Comparison of ENCODE assay signal across 1 cellular context in the genomic region with DNA sequence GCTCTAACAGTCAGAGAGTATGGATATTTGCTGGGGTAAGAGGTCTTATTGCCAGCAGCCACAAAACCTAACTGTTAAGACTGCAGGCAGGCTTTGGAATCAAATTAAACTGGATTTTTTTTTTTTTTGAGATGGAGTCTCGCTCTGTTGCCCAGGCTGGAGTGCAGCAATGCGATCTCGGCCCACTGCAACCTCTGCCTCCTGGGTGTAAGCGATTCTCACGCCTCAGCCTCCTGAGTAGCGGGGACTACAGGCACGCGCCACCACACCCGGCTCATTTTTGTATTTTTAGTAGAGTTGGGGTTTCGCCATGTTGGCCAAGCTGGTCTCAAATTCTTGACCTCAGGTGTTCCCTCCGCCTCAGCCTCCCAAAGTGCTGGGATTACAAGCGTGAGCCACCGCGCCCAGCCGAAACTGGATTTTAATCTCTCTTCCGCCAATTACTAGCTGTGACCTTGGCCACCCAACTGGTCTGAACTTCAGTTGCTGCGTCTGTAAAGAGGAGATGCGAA.
TF ChIP-seq lines count a peak whose summit lies in the region.

No MANE protein-coding gene starts in this region.

TF ChIP-seq in IMR-90, 13 proteins besides CTCF, POLR2A, EP300 and RAD21 (continued from another document):
- TF ChIP-seq, protein P1, sequence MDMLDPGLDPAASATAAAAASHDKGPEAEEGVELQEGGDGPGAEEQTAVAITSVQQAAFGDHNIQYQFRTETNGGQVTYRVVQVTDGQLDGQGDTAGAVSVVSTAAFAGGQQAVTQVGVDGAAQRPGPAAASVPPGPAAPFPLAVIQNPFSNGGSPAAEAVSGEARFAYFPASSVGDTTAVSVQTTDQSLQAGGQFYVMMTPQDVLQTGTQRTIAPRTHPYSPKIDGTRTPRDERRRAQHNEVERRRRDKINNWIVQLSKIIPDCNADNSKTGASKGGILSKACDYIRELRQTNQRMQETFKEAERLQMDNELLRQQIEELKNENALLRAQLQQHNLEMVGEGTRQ (IDR thresholded peaks at IDR 0.05; ENCODE audit: low read depth, low read length) = no peak
- TF ChIP-seq RCOR1 (IDR thresholded peaks at IDR 0.05; ENCODE audit: insufficient replicate concordance, low read length) = no peak
- no peak for TF ChIP-seq SMC3 (IDR thresholded peaks at IDR 0.05; ENCODE audit: low read depth, low read length)
- no peak for TF ChIP-seq BHLHE40 (IDR thresholded peaks at IDR 0.05; ENCODE audit: low read depth, low read length)
TF ChIP-seq in IMR-90: peak in this region for 0.
